Comparison of ENCODE assay signal across 1 cellular context in the genomic region with DNA sequence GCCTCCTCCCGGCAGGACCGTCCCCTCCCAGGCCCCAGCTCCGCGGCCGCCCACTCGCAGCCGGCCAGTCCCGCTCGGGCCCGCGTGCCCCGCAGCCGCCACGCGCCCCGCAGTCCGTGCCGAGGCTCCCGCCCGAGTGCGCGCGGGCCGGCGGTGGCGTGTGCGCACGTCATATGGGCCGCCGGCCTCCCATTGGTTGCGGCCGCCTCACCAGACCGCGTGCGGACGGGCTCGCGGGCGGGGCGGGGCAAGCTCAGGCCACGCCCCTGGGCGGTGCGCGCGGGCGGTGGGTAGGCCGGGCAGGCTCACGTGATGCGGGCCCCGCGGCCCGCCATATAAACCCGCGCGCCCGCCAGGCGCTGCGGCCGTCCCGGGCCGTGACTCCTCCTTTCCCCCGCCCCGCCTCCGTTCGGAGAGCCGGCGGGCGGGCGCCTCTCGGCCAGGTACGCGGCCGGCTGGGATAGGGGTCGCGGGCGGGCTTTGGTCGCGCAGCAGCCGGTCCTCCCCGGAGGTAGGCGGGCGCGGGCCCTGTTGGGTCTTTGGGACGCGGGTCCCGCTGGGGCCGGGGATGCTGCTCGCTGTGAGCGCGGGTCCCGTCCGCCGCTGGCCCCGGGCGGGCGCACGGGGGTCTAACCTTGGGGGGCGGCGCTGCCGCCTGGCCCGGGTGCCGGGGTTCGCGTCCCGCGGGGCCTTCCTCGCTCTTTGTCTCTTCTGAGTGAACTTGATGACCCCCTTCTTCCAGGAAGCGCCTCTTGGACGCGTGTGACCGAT.
TF ChIP-seq lines count a peak whose summit lies in the region.

A gene (plus strand): TSS at position 362 of the 771 bp plus-strand sequence. CDS start 408 bp downstream, at position 770.

TF ChIP-seq in HCT116, 20 proteins besides CTCF, POLR2A, EP300 and RAD21 (continued from another document):
- TF ChIP-seq, protein P1, sequence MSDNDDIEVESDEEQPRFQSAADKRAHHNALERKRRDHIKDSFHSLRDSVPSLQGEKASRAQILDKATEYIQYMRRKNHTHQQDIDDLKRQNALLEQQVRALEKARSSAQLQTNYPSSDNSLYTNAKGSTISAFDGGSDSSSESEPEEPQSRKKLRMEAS (IDR thresholded peaks at IDR 0.05): no peak
- TF ChIP-seq CBX3 (IDR thresholded peaks at IDR 0.05; ENCODE audit: low read depth) (no peak), ZFX (IDR thresholded peaks at IDR 0.05) (peak; percentile 46; the same call in 1 of the 2 replicates), TCF7L2 (IDR thresholded peaks at IDR 0.05; ENCODE audit: borderline replicate concordance, extremely low read depth, insufficient read depth, insufficient read length) (peak; percentile 32), EGR1 (IDR thresholded peaks at IDR 0.05; ENCODE audit: low read depth) (no peak), SP1 (IDR thresholded peaks at IDR 0.05; ENCODE audit: low read depth) (no peak), EZH2phosphoT487 (IDR thresholded peaks at IDR 0.05; ENCODE audit: borderline replicate concordance) (no peak), CEBPB (IDR thresholded peaks at IDR 0.05; ENCODE audit: low read depth) (no peak), SRF (IDR thresholded peaks at IDR 0.05; ENCODE audit: low read depth) (no peak), POLR2AphosphoS5 (IDR thresholded peaks at IDR 0.05; ENCODE audit: low read depth, low read length) (peak; percentile 87), EZH2 (IDR thresholded peaks at IDR 0.05) (no peak), ELF1 (IDR thresholded peaks at IDR 0.05; ENCODE audit: borderline replicate concordance, low read depth) (no peak), FOSL1 (IDR thresholded peaks at IDR 0.05; ENCODE audit: low read depth) (no peak), JUND (IDR thresholded peaks at IDR 0.05) (no peak), ZNF274 (IDR thresholded peaks at IDR 0.05; ENCODE audit: low read depth, low read length) (no peak)
- TF ChIP-seq, protein P2, sequence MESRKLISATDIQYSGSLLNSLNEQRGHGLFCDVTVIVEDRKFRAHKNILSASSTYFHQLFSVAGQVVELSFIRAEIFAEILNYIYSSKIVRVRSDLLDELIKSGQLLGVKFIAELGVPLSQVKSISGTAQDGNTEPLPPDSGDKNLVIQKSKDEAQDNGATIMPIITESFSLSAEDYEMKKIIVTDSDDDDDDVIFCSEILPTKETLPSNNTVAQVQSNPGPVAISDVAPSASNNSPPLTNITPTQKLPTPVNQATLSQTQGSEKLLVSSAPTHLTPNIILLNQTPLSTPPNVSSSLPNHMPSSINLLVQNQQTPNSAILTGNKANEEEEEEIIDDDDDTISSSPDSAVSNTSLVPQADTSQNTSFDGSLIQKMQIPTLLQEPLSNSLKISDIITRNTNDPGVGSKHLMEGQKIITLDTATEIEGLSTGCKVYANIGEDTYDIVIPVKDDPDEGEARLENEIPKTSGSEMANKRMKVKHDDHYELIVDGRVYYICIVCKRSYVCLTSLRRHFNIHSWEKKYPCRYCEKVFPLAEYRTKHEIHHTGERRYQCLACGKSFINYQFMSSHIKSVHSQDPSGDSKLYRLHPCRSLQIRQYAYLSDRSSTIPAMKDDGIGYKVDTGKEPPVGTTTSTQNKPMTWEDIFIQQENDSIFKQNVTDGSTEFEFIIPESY (IDR thresholded peaks at IDR 0.05; ENCODE audit: extremely low read depth, insufficient replicate concordance, low read length): no peak
- TF ChIP-seq, protein P3, sequence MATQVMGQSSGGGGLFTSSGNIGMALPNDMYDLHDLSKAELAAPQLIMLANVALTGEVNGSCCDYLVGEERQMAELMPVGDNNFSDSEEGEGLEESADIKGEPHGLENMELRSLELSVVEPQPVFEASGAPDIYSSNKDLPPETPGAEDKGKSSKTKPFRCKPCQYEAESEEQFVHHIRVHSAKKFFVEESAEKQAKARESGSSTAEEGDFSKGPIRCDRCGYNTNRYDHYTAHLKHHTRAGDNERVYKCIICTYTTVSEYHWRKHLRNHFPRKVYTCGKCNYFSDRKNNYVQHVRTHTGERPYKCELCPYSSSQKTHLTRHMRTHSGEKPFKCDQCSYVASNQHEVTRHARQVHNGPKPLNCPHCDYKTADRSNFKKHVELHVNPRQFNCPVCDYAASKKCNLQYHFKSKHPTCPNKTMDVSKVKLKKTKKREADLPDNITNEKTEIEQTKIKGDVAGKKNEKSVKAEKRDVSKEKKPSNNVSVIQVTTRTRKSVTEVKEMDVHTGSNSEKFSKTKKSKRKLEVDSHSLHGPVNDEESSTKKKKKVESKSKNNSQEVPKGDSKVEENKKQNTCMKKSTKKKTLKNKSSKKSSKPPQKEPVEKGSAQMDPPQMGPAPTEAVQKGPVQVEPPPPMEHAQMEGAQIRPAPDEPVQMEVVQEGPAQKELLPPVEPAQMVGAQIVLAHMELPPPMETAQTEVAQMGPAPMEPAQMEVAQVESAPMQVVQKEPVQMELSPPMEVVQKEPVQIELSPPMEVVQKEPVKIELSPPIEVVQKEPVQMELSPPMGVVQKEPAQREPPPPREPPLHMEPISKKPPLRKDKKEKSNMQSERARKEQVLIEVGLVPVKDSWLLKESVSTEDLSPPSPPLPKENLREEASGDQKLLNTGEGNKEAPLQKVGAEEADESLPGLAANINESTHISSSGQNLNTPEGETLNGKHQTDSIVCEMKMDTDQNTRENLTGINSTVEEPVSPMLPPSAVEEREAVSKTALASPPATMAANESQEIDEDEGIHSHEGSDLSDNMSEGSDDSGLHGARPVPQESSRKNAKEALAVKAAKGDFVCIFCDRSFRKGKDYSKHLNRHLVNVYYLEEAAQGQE (IDR thresholded peaks at IDR 0.05; ENCODE audit: low read depth): no peak
TF ChIP-seq in HCT116: peak in this region for 4.
